9 cellular contexts compared by ENCODE assay signal in genomic region chr9:96777539-96777864, GRCh38. TPM values are rescaled to one million over a fixed set of nuclear protein-coding genes. Genes with fewer than 3 reads are reported as not detected.
DNase-seq lines count a peak whose midpoint lies in the region; ATAC-seq and TF ChIP-seq lines count a peak whose summit lies in the region.
"Had no signal": no experiment of that assay in that cellular context is flagged by ENCODE, and none has a peak within 500 bp of the region (broad histone marks: within the 10 kb centered on the region; RNA-seq: fewer than 3 reads in every experiment).

No MANE protein-coding gene starts in this region.

- H3K4me1 Mint-ChIP-seq in T-helper 2 cell treated with Interferon-gamma antibody and Interleukin-4, amounts not matched to agents 5 μg/mL and 100 μg/mL, for 36 hours (ENCODE audit: low read depth), result peaks cover 19% of the 10 kb centered on the region

- peaks cover 26% of the 10 kb centered on the region for H3K9me3 Mint-ChIP-seq in T-helper 2 cell treated with Interferon-gamma antibody and Interleukin-4, amounts not matched to agents 5 μg/mL and 100 μg/mL, for 36 hours

- CTCF ChIA-PET in PC-9 (lab: Charles Lee), result no interaction called here

- no peaks in the 10 kb centered on the region for H3K9me2 ChIP-seq in PC-9 (ENCODE audit: insufficient read depth)

- H3K79me2 ChIP-seq in PC-9 (ENCODE audit: low read depth), result peaks cover 9% of the 10 kb centered on the region; the same call in 1 of the 2 replicates

- peaks cover 39% of the 10 kb centered on the region for H3K36me3 Mint-ChIP-seq in T-helper 2 cell treated with Interferon-gamma antibody and Interleukin-4, amounts not matched to agents 5 μg/mL and 100 μg/mL, for 36 hours (ENCODE audit: low read depth)

- peaks cover 5% of the 10 kb centered on the region; the same call in 1 of the 2 replicates for H3F3A ChIP-seq in PC-9 (ENCODE audit: insufficient read depth, low read depth)

- H3K4me2 ChIP-seq in PC-9, result peak overlapping the region; percentile 86

- BruUV-seq in PC-9 (replicated peaks; lab: Mats Ljungman, UMichigan), result no TSS peak

- intact Hi-C loops in PC-9 (cut with micrococcal nuclease; ENCODE audit: unreplicated experiment), result loop anchor here (10.0 kb wide), 2 partner anchors 93 to 333 kb away; no protein-coding TSS in a partner anchor
- intact Hi-C loops in esophagus squamous epithelium (cut with DNase I), result no loop called here

- TF ChIP-seq CTCF in PC-9 (conservative IDR thresholded peaks at IDR 0.05) (no peak), esophagus squamous epithelium (IDR thresholded peaks at IDR 0.05) (no peak), retinal pigment epithelial cell (conservative IDR thresholded peaks at IDR 0.05; ENCODE audit: low read depth, low read length) (no peak)

- H3K4me3 ChIP-seq in PC-9, result peak overlapping the region; percentile 85
- peak overlapping the region; percentile 58 to 89 (median 80) for H3K4me3 ChIP-seq in esophagus squamous epithelium
- H3K4me3 ChIP-seq in retinal pigment epithelial cell (ENCODE audit: low read length), result peak overlapping the region; percentile 83

- no peaks in the 10 kb centered on the region; the same call in 1 of the 2 replicates for H3K4me1 ChIP-seq in PC-9 (replicated peaks; ENCODE audit: insufficient read depth)
- H3K4me1 ChIP-seq in esophagus squamous epithelium, result peaks cover 4 to 22% (median 10%) of the 10 kb centered on the region in 3 donors

- peak overlapping the region; percentile 99 for H2AFZ ChIP-seq in PC-9

- no peaks in the 10 kb centered on the region for H4K20me1 ChIP-seq in PC-9 (ENCODE audit: insufficient read depth)

- peak overlapping the region; percentile 92 for H3K27ac Mint-ChIP-seq in T-helper 2 cell treated with Interferon-gamma antibody and Interleukin-4, amounts not matched to agents 5 μg/mL and 100 μg/mL, for 36 hours

- H3K27me3 ChIP-seq in PC-9 (ENCODE audit: insufficient read depth, low read depth) (no peaks in the 10 kb centered on the region), esophagus squamous epithelium (no peaks in the 10 kb centered on the region)

- peaks cover 22% of the 10 kb centered on the region for H3K36me3 ChIP-seq in PC-9 (ENCODE audit: low read depth)
- peaks cover 0 to 36% (median 15%) of the 10 kb centered on the region in 3 donors for H3K36me3 ChIP-seq in esophagus squamous epithelium

- DNase-seq in T-helper 2 cell treated with Interferon-gamma antibody and Interleukin-4, amounts not matched to agents 5 μg/mL and 100 μg/mL, for 36 hours (ENCODE audit: low spot score), result no peak
- DNase-seq in T-helper 2 cell (no peak), PC-9 (no peak), esophagus squamous epithelium (lab: John Stamatoyannopoulos, UW) (no peak), retinal pigment epithelial cell (ENCODE audit: low read depth) (no peak), retina (no peak), GM19240 (ENCODE audit: insufficient read length, low spot score) (no peak)

- H3K27me3 Mint-ChIP-seq in T-helper 2 cell treated with Interferon-gamma antibody and Interleukin-4, amounts not matched to agents 5 μg/mL and 100 μg/mL, for 36 hours (ENCODE audit: low read depth), result no peaks in the 10 kb centered on the region

- POLR2A ChIA-PET in PC-9 (lab: Charles Lee; ENCODE audit: unreplicated experiment), result no interaction called here

- no peak for ATAC-seq in GM18498 (IDR thresholded peaks at IDR 0.05; ENCODE audit: unreplicated experiment)

- H3K9me3 ChIP-seq in PC-9 (ENCODE audit: insufficient read depth, low read depth) (0 out of 2 replicates have a peak, but pooled peaks cover 4% of the 10 kb centered on the region), esophagus squamous epithelium (peaks cover 0 to 3% (median 0%) of the 10 kb centered on the region in 3 donors)

- H3K27ac ChIP-seq in PC-9 (no peak overlapping the region), esophagus squamous epithelium (peak overlapping the region; percentile 68 to 87 (median 84))
- H3K27ac ChIP-seq: epithelial cell of prostate had no signal

- WGBS in esophagus squamous epithelium, 2 donors, result 2 to 9% methylated on average over 8 to 11 of the region's 21 CpGs

- TF ChIP-seq POLR2A in esophagus squamous epithelium (IDR thresholded peaks at IDR 0.05), result no peak

- H3K4me3 Mint-ChIP-seq in T-helper 2 cell treated with Interferon-gamma antibody and Interleukin-4, amounts not matched to agents 5 μg/mL and 100 μg/mL, for 36 hours, result peak overlapping the region; percentile 95

RNA-seq across cellular contexts. Expression of gene ZNF510, which starts 0.4 kb away (rescaled TPM):
- total RNA-seq in PC-9 (2021) (8.4 and 8.7 TPM in 2 replicates), esophagus squamous epithelium (10 to 100 TPM in 1 of 4 donors, 1 to 10 TPM in 3; 2.5 to 10.1 (median 5.8) TPM)
